8 cellular contexts compared by ENCODE assay signal in the genomic region with DNA sequence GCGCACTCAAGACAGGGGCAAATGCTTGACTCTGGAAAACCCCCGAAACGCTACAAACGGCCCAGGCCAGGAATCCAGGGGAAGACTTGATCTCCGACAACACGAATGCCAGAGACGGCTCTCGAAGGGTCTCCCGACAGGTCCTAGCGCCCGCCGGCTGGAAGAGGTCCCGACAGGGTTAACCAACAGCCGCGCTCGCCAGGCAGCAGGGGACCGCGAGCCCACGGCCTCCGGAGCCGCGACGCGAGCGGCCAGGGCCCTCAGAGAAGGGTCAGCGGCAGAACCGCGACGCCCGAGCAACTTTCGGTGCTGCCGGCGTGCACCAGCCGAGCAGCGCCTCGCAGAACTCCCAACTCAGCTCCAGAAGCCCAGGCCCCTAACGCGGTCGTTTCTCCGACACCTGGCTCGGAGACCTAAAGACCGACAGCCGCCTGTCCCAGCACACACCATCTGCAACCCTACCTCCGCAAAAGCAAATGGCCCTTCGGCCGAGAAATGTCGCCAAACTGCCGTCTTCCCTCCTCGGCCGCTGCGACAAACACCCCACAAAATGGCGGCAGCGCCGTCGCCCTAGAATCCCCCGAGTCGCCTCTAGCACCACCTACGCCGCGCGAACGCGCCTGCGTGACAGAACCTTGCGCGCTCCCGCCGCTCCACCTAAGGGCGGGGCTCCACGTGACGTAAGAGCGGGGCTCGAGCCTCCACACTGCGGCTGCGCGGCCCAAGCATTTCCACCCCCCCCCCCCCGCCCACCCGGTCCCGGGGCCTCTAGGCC. TPM values are rescaled to one million over a fixed set of nuclear protein-coding genes. Genes with fewer than 3 reads are reported as not detected.
DNase-seq lines count a peak whose midpoint lies in the region; ATAC-seq and TF ChIP-seq lines count a peak whose summit lies in the region.

Gene CLK4, minus strand, starts transcription at position 567 of the 775 bp plus-strand sequence. CDS start 3,634 bp downstream, outside the sequence.

- peak; percentile 84 for DNase-seq in AML-193 (lab: John Stamatoyannopoulos, UW)
- DNase-seq in NCI-H510A treated with DMSO at 0.1 percent for 48 hours (lab: John Stamatoyannopoulos, UW), result peak; percentile 50
- DNase-seq in activated CD4-positive, alpha-beta T cell treated with anti-CD3 and anti-CD28 coated beads for 24 hours (ENCODE audit: low read depth in 2 of 2), result peak; percentile 95
- DNase-seq in cerebellum (ENCODE audit: low spot score), result peak; percentile 95
- DNase-seq in kidney glomerular epithelial cell (lab: John Stamatoyannopoulos, UW), result peak; percentile 93
- peak; percentile 93 to 94 for DNase-seq in stimulated activated CD4-positive, alpha-beta T cell treated with anti-CD3 and anti-CD28 coated beads, Interleukin-15, amount 100 ng/mL, for 48 hours (ENCODE audit: low read depth in 2 of 2)

- ATAC-seq in HG03432 (IDR thresholded peaks at IDR 0.05; ENCODE audit: unreplicated experiment), result peak; percentile 83

- peak; percentile 94 for TF ChIP-seq POLR2A in GM19193 (IDR thresholded peaks at IDR 0.05; ENCODE audit: extremely low read depth, insufficient read depth, insufficient read length)

RNA-seq across cellular contexts. Expression of gene CLK4, which starts in this region (rescaled TPM):
- 92.5 TPM for total RNA-seq in cerebellum

Comparison
In these comparisons a context has a peak if more than half of its experiments do, and no peak if none do; other contexts are left out.
1. Peak in every context shown above with its lines: DNase-seq and ATAC-seq.